ENCODE assay signal across 13 cellular contexts in the genomic region with DNA sequence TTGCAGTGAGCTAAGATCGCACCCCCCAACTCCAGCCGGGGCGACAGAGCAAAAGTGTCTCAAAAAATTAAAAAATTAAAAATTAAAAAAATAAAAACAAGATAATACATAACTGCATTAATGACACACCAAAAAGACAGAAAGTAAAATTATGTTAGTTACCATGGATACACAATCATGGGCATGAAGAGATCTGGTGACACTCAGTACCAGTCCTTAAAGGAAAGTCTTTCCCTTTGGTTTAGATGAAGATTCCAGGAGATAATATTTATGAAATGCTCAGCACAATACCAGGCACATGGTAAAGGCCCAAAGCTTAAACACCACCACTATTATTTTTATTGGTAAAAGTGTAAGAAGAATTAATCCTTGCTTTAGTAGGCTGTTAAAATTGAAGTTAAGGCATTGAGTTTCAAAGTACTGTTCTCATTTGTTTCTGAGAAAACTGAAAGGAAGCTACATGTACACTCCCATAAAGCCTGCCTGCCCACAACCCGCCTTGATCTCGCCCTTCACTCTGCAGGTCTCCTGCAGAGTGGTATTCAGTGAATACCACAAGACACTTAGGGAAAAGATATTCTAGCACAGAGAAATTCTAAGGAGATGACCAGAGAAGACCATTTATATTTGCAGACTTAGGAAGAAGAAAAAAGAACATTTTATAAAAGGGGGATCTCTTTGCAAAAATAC. TPM values are rescaled to one million over a fixed set of nuclear protein-coding genes. Genes with fewer than 3 reads are reported as not detected.
A peak's percentile ranks its signal among the peaks of the same experiment; 100 is the strongest.
DNase-seq lines count a peak whose midpoint lies in the region; ATAC-seq, FAIRE-seq and TF ChIP-seq lines count a peak whose summit lies in the region.
"Had no signal": no experiment of that assay in that cellular context is flagged by ENCODE, and none has a peak within 500 bp of the region (broad histone marks: within the 10 kb centered on the region; RNA-seq: fewer than 3 reads in every experiment).

No MANE protein-coding gene starts in this region.

- H4K20me1 ChIP-seq in astrocyte (ENCODE audit: insufficient read depth, low read length): peaks cover 3% of the 10 kb centered on the region

- H3K4me3 ChIP-seq in astrocyte (ENCODE audit: insufficient read depth, low read depth, low read length): no peak overlapping the region
- H3K4me3 ChIP-seq: pancreas, spleen, transverse colon had no signal

- no peak for FAIRE-seq in astrocyte (lab: Jason Lieb, UNC)
- FAIRE-seq: pancreas had no signal

- TF ChIP-seq CTCF in astrocyte (IDR thresholded peaks at IDR 0.05; ENCODE audit: insufficient read depth, low read depth, low read length): no peak
- no peak for TF ChIP-seq CTCF in osteocyte (IDR thresholded peaks at IDR 0.05)

- H3K4me1 Mint-ChIP-seq in activated T-cell treated with anti-CD3 and anti-CD28 coated beads, Interleukin-2, amount 50 U/mL, for 24 hours (ENCODE audit: low read depth): peaks cover 81% of the 10 kb centered on the region
- H3K4me1 Mint-ChIP-seq in astrocyte (ENCODE audit: low read depth, unreplicated experiment) (peaks cover 18% of the 10 kb centered on the region), osteocyte (ENCODE audit: unreplicated experiment) (peaks cover 42% of the 10 kb centered on the region)
- peaks cover 16% of the 10 kb centered on the region for H3K4me1 Mint-ChIP-seq in stimulated activated memory B cell treated with anti-CD40 and anti-IgM and Interleukin-4, amounts not matched to agents 10 μg/mL and 1 μg/mL and 100 μg/mL, for 72 hours

- H3K27ac ChIP-seq in astrocyte (ENCODE audit: low read depth, low read length): no peak overlapping the region
- H3K27ac ChIP-seq: pancreas, transverse colon had no signal

- peak overlapping the region; percentile 79 for H3K27ac Mint-ChIP-seq in activated T-cell treated with anti-CD3 and anti-CD28 coated beads, Interleukin-2, amount 50 U/mL, for 24 hours
- no peak overlapping the region for H3K27ac Mint-ChIP-seq in astrocyte (ENCODE audit: unreplicated experiment)
- peak overlapping the region; percentile 56 for H3K27ac Mint-ChIP-seq in osteocyte (ENCODE audit: unreplicated experiment)
- no peak overlapping the region for H3K27ac Mint-ChIP-seq in stimulated activated memory B cell treated with anti-CD40 and anti-IgM and Interleukin-4, amounts not matched to agents 10 μg/mL and 1 μg/mL and 100 μg/mL, for 72 hours

- no peak for DNase-seq in activated T-cell treated with anti-CD3 and anti-CD28 coated beads, Interleukin-2, amount 50 U/mL, for 24 hours
- no peak for DNase-seq in activated T-cell treated with anti-CD3 and anti-CD28 coated beads, Interleukin-2, amount 50 U/mL, for 1 hour
- DNase-seq in NCI-H226: peak; percentile 1
- peak; percentile 18 for DNase-seq in astrocyte (ENCODE audit: low read depth)
- no peak for DNase-seq in osteocyte (ENCODE audit: extremely low spot score, unreplicated experiment)
- DNase-seq in NCI-H146 (lab: John Stamatoyannopoulos, UW): no peak
- no peak for DNase-seq in GOT3 (lab: John Stamatoyannopoulos, UW)
- DNase-seq: amniotic stem cell, NCI-H1092, pancreas, spleen, transverse colon had no signal

- H3K4me1 ChIP-seq in astrocyte (ENCODE audit: insufficient read depth, low read length): peaks cover 6% of the 10 kb centered on the region
- H3K4me1 ChIP-seq: transverse colon had no signal

- H3K27me3 ChIP-seq in astrocyte (ENCODE audit: insufficient read depth, low read length): no peaks in the 10 kb centered on the region
- H3K27me3 ChIP-seq: pancreas, spleen, transverse colon had no signal

- H3K4me2 ChIP-seq in astrocyte (ENCODE audit: low read length): no peak overlapping the region

- H3K4me3 Mint-ChIP-seq in activated T-cell treated with anti-CD3 and anti-CD28 coated beads, Interleukin-2, amount 50 U/mL, for 24 hours: peak overlapping the region; percentile 41
- no peak overlapping the region for H3K4me3 Mint-ChIP-seq in astrocyte (ENCODE audit: unreplicated experiment)
- no peak overlapping the region for H3K4me3 Mint-ChIP-seq in osteocyte (ENCODE audit: unreplicated experiment)
- no peak overlapping the region for H3K4me3 Mint-ChIP-seq in stimulated activated memory B cell treated with anti-CD40 and anti-IgM and Interleukin-4, amounts not matched to agents 10 μg/mL and 1 μg/mL and 100 μg/mL, for 72 hours

- no peak for ATAC-seq in stimulated activated memory B cell treated with anti-CD40 and anti-IgM and Interleukin-4, amounts not matched to agents 10 μg/mL and 1 μg/mL and 100 μg/mL, for 72 hours
- ATAC-seq: pancreas had no signal

- no peaks in the 10 kb centered on the region for H3K9me3 ChIP-seq in astrocyte (ENCODE audit: insufficient read depth, low read depth, low read length)
- H3K9me3 ChIP-seq: pancreas, spleen, transverse colon had no signal

- no peaks in the 10 kb centered on the region for H3K36me3 ChIP-seq in astrocyte (ENCODE audit: insufficient read depth, low read length)
- H3K36me3 ChIP-seq: pancreas had no signal

- no peak overlapping the region for H2AFZ ChIP-seq in astrocyte (ENCODE audit: low read depth, low read length)

- no peaks in the 10 kb centered on the region for H3K27me3 Mint-ChIP-seq in activated T-cell treated with anti-CD3 and anti-CD28 coated beads, Interleukin-2, amount 50 U/mL, for 24 hours
- H3K27me3 Mint-ChIP-seq in astrocyte (ENCODE audit: low read depth, unreplicated experiment) (no peaks in the 10 kb centered on the region), osteocyte (ENCODE audit: unreplicated experiment) (no peaks in the 10 kb centered on the region)
- no peaks in the 10 kb centered on the region for H3K27me3 Mint-ChIP-seq in stimulated activated memory B cell treated with anti-CD40 and anti-IgM and Interleukin-4, amounts not matched to agents 10 μg/mL and 1 μg/mL and 100 μg/mL, for 72 hours

- no peaks in the 10 kb centered on the region for H3K9me3 Mint-ChIP-seq in activated T-cell treated with anti-CD3 and anti-CD28 coated beads, Interleukin-2, amount 50 U/mL, for 24 hours
- H3K9me3 Mint-ChIP-seq in astrocyte (ENCODE audit: unreplicated experiment) (no peaks in the 10 kb centered on the region), osteocyte (ENCODE audit: unreplicated experiment) (no peaks in the 10 kb centered on the region)
- no peaks in the 10 kb centered on the region for H3K9me3 Mint-ChIP-seq in stimulated activated memory B cell treated with anti-CD40 and anti-IgM and Interleukin-4, amounts not matched to agents 10 μg/mL and 1 μg/mL and 100 μg/mL, for 72 hours

- H3K36me3 Mint-ChIP-seq in activated T-cell treated with anti-CD3 and anti-CD28 coated beads, Interleukin-2, amount 50 U/mL, for 24 hours (ENCODE audit: low read depth): peaks cover 81% of the 10 kb centered on the region
- H3K36me3 Mint-ChIP-seq in astrocyte (ENCODE audit: low read depth, unreplicated experiment) (peaks cover 7% of the 10 kb centered on the region), osteocyte (ENCODE audit: unreplicated experiment) (peaks cover 26% of the 10 kb centered on the region)
- H3K36me3 Mint-ChIP-seq in stimulated activated memory B cell treated with anti-CD40 and anti-IgM and Interleukin-4, amounts not matched to agents 10 μg/mL and 1 μg/mL and 100 μg/mL, for 72 hours: peaks cover 65% of the 10 kb centered on the region

- H3K79me2 ChIP-seq in astrocyte (ENCODE audit: insufficient read depth, low read length): peaks cover 3% of the 10 kb centered on the region

- no peak overlapping the region for H3K9ac ChIP-seq in astrocyte (ENCODE audit: low read length)

RNA-seq across cellular contexts. Expression of gene SUCLG2, which starts 52.3 kb away (rescaled TPM):
- 20.8 and 21.3 TPM in 2 replicates for total RNA-seq in astrocyte
- total RNA-seq in osteocyte: 32.1 and 33.1 TPM in 2 replicates

Comparison
In these comparisons a context has a peak if more than half of its experiments do, and no peak if none do; other contexts are left out.
1. DNase-seq: peak in NCI-H226 (single experiment) and astrocyte (single experiment); none in activated T-cell treated with anti-CD3 and anti-CD28 coated beads, Interleukin-2, amount 50 U/mL, for 24 hours (single experiment), activated T-cell treated with anti-CD3 and anti-CD28 coated beads, Interleukin-2, amount 50 U/mL, for 1 hour (single experiment), osteocyte (single experiment), NCI-H146 (single experiment) and GOT3 (single experiment).
2. H3K27ac Mint-ChIP-seq: peak in activated T-cell treated with anti-CD3 and anti-CD28 coated beads, Interleukin-2, amount 50 U/mL, for 24 hours (single experiment) and osteocyte (single experiment); none in astrocyte (single experiment) and stimulated activated memory B cell treated with anti-CD40 and anti-IgM and Interleukin-4, amounts not matched to agents 10 μg/mL and 1 μg/mL and 100 μg/mL, for 72 hours (single experiment).